In the genomic region with DNA sequence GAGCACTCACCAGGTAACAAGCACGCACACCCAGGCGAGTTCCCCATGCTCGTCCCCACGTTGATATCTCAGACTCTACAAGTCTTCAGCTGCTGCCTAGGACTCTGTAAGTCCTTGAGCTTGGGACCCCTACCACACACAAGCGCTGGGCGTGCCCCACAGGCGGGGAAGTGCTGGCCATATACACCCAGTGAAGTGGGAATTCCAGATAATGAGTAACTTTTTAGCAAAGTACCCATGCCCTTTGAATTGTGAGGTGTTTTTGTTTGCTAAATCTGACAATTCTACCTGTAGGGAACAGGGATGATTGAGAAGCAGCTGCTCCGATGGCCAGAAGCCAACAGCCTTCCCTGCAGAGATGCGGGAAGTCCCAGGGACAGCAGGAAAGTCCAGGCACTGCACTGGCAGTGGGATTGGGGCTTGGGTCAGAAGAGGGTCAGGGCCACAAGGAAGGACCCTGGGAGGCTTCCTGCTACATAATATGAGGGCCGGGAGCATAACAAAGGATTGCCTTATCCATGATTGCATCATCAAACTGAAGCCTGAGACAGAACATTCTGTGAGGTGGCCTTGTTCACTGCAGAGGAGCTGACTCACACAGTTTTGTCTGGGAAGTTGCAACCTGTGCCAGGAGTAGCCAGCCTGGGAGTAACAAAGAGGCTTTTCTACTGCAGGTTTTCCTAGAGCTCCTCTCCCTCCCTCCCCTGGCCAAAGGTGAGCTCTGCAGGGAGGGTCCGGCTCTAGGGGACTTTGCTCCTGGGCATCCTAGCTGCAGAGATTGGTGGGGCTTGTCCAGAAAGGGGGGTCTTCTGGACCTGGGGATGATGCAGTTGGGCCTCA, we compare ENCODE assay signal across 8 cellular contexts. TPM values are rescaled to one million over a fixed set of nuclear protein-coding genes. Genes with fewer than 3 reads are reported as not detected.
DNase-seq lines count a peak whose midpoint lies in the region; ATAC-seq and TF ChIP-seq lines count a peak whose summit lies in the region.

No MANE protein-coding gene starts in this region.

- no peaks in the 10 kb centered on the region for H3K27me3 Mint-ChIP-seq in activated T-cell treated with anti-CD3 and anti-CD28 coated beads, Interleukin-2, amount 50 U/mL, for 72 hours (ENCODE audit: low read depth)

- no peak for ATAC-seq in activated T-cell treated with anti-CD3 and anti-CD28 coated beads, Interleukin-2, amount 50 U/mL, for 72 hours (replicated peaks in 1 of 2)

- DNase-seq in HK-2 (ENCODE audit: unreplicated experiment) (peak; percentile 46), astrocyte of the cerebellum (ENCODE audit: low read depth) (peak; percentile 98), iPS-NIHi7 (ENCODE audit: extremely low spot score) (peak; percentile 41), smooth muscle cell of the brain vasculature (ENCODE audit: low read depth, low spot score) (peak; percentile 90), NCI-H128 (lab: John Stamatoyannopoulos, UW; ENCODE audit: unreplicated experiment) (no peak), AML-193 (lab: John Stamatoyannopoulos, UW) (no peak), T-helper 9 cell (no peak)
- DNase-seq in activated T-cell treated with anti-CD3 and anti-CD28 coated beads, Interleukin-2, amount 50 U/mL, for 72 hours, result no peak

- H3K4me3 Mint-ChIP-seq in activated T-cell treated with anti-CD3 and anti-CD28 coated beads, Interleukin-2, amount 50 U/mL, for 72 hours, result no peak overlapping the region

- TF ChIP-seq CTCF in astrocyte of the cerebellum (IDR thresholded peaks at IDR 0.05; ENCODE audit: low read depth, low read length, missing control alignments), result peak; percentile 46

- H3K27ac Mint-ChIP-seq in activated T-cell treated with anti-CD3 and anti-CD28 coated beads, Interleukin-2, amount 50 U/mL, for 72 hours, result no peak overlapping the region

- H3K4me1 Mint-ChIP-seq in activated T-cell treated with anti-CD3 and anti-CD28 coated beads, Interleukin-2, amount 50 U/mL, for 72 hours (ENCODE audit: low read depth), result no peaks in the 10 kb centered on the region

- in situ Hi-C loops in astrocyte of the cerebellum (cut with HindIII; ENCODE audit: low sequenced_read_pairs), result no loop called here

- no peak overlapping the region for H3K4me3 ChIP-seq in astrocyte of the cerebellum (ENCODE audit: low read depth, low read length)

- no peaks in the 10 kb centered on the region for H3K9me3 Mint-ChIP-seq in activated T-cell treated with anti-CD3 and anti-CD28 coated beads, Interleukin-2, amount 50 U/mL, for 72 hours

- H3K36me3 Mint-ChIP-seq in activated T-cell treated with anti-CD3 and anti-CD28 coated beads, Interleukin-2, amount 50 U/mL, for 72 hours (ENCODE audit: insufficient read depth in 2 of 2), result no peaks in the 10 kb centered on the region

RNA-seq across cellular contexts. Expression of a gene that starts 13.2 kb away (rescaled TPM):
- total RNA-seq in activated T-cell treated with anti-CD3 and anti-CD28 coated beads, Interleukin-2, amount 50 U/mL, for 72 hours, result not detected

RNA-seq across cellular contexts. Expression of a gene that starts 17.8 kb away (rescaled TPM):
- total RNA-seq in activated T-cell treated with anti-CD3 and anti-CD28 coated beads, Interleukin-2, amount 50 U/mL, for 72 hours, result not detected

RNA-seq across cellular contexts. Expression of a gene that starts 37.8 kb away (rescaled TPM):
- total RNA-seq in activated T-cell treated with anti-CD3 and anti-CD28 coated beads, Interleukin-2, amount 50 U/mL, for 72 hours, result not detected

Comparison
In these comparisons a context has a peak if more than half of its experiments do, and no peak if none do; other contexts are left out.
1. DNase-seq: peak in HK-2 (single experiment), astrocyte of the cerebellum (single experiment), iPS-NIHi7 (single experiment) and smooth muscle cell of the brain vasculature (single experiment); none in NCI-H128 (single experiment), AML-193 (0 of 2), T-helper 9 cell (single experiment) and activated T-cell treated with anti-CD3 and anti-CD28 coated beads, Interleukin-2, amount 50 U/mL, for 72 hours (0 of 2).